ENCODE assay signal across 9 cellular contexts in the genomic region with DNA sequence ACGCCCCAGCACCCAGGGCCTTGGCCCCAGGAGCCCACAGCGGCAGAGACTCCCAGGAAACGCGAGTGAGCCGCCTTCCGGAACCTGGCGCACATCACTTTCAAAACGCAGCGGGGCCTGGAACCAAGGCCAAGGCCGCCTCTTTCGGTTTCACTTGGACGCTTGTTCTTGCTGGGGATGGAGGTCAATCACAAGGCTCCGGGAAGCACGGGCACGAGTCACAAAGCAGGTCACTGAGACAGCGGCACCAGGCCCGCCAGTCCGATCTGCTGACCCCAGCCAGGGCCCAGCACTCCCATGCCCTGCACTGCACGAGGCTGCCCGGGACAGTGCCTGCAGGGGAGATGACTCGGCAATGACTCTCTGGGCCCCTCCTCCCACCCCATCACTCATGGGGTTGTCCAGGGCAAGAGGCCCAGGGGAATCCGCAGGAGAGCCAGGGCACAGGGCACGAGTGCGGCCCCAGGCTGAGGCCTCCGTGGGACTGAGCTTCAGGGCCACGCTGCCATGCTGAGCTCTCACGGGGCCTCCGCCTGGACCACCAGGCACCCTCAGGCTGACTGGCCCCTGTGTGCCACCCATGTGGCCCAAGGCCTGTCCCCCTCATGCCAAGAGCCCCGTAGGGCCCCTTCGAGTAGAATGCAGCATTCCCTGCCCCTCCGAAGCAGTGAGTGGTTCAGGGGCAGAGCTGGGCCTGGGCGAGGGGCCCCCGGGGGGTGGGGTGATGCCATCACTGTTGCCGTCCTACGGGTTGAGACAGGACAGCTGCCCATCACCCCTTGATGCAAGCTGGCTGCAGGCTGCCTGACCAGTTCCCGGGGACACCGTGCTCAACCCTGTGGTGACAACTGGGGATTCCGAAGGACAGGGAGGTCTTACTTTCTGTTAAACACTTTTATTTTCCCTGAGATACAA. TPM values are rescaled to one million over a fixed set of nuclear protein-coding genes. Genes with fewer than 3 reads are reported as not detected.
DNase-seq lines count a peak whose midpoint lies in the region; ATAC-seq and TF ChIP-seq lines count a peak whose summit lies in the region.
"Had no signal": no experiment of that assay in that cellular context is flagged by ENCODE, and none has a peak within 500 bp of the region (broad histone marks: within the 10 kb centered on the region; RNA-seq: fewer than 3 reads in every experiment).

No MANE protein-coding gene starts in this region.

- peak overlapping the region in 2 of 7 donors; percentile 11 to 60 for H3K27ac Mint-ChIP-seq in CD14-positive monocyte

- H3K9ac ChIP-seq in fibroblast of lung (ENCODE audit: insufficient read depth, low read length): peak overlapping the region; percentile 65

- H3K79me2 ChIP-seq in fibroblast of lung (ENCODE audit: control insufficient read depth, insufficient read depth, low read length): peaks cover 91% of the 10 kb centered on the region

- H3K36me3 ChIP-seq in fibroblast of lung (ENCODE audit: control insufficient read depth, insufficient read depth, low read length): peaks cover 24% of the 10 kb centered on the region

- ATAC-seq in GM18511 (IDR thresholded peaks at IDR 0.05; ENCODE audit: unreplicated experiment) (no peak), GM21515 (IDR thresholded peaks at IDR 0.05; ENCODE audit: unreplicated experiment) (no peak)

- H3K36me3 Mint-ChIP-seq in CD14-positive monocyte: peaks cover 29 to 41% of the 10 kb centered on the region in 2 donors

- peaks cover 27% of the 10 kb centered on the region for H3K4me1 ChIP-seq in fibroblast of lung (ENCODE audit: control insufficient read depth, extremely low read depth, insufficient read depth, low read length)

- no peak for TF ChIP-seq CTCF in CD14-positive monocyte (IDR thresholded peaks at IDR 0.05)
- peak in 1 of 2 donors; percentile 5 for TF ChIP-seq CTCF in fibroblast of lung (conservative IDR thresholded peaks at IDR 0.05 in 1 of 2, IDR thresholded peaks at IDR 0.05 in 1 of 2; ENCODE audit: low read depth in 1 of 2, low read length in 2 of 2)

- no peaks in the 10 kb centered on the region for H3K9me3 ChIP-seq in fibroblast of lung (ENCODE audit: control insufficient read depth, insufficient read depth, low read depth, low read length)

- H3K27ac ChIP-seq in fibroblast of lung (ENCODE audit: insufficient read depth, low read length): peak overlapping the region; percentile 97

- H4K20me1 ChIP-seq in fibroblast of lung (ENCODE audit: control insufficient read depth, extremely low read depth, insufficient read depth, low read length): no peaks in the 10 kb centered on the region

- intact Hi-C loops in CD14-positive monocyte (cut with micrococcal nuclease) (no loop called here), posterior vena cava (cut with DNase I) (no loop called here)

- H3K27me3 ChIP-seq in fibroblast of lung (ENCODE audit: control insufficient read depth, insufficient read depth, low read length): no peaks in the 10 kb centered on the region

- H3K4me3 ChIP-seq in fibroblast of lung (replicated peaks in 1 of 4; ENCODE audit: control extremely low read depth in 1 of 4, insufficient read depth in 1 of 4, low read depth in 3 of 4, low read length in 4 of 4): peak overlapping the region; percentile 36 to 86 (median 60)

- no peaks in the 10 kb centered on the region for H3K27me3 Mint-ChIP-seq in CD14-positive monocyte (ENCODE audit: low read depth in 3 of 3)

- peaks cover 0 to 4% (median 0%) of the 10 kb centered on the region in 7 donors for H3K9me3 Mint-ChIP-seq in CD14-positive monocyte

- H3K4me3 Mint-ChIP-seq in CD14-positive monocyte: peak overlapping the region in 1 of 2 donors; percentile 16

- DNase-seq in CD14-positive monocyte (ENCODE audit: low spot score) (peak; percentile 66), RPMI8226 (peak; percentile 87), fibroblast of lung (ENCODE audit: low read depth in 2 of 2) (peak; percentile 75 to 86), posterior vena cava (ENCODE audit: low spot score) (peak; percentile 84), NCI-H1694 treated with DMSO at 0.1 percent for 48 hours (lab: John Stamatoyannopoulos, UW) (no peak), globus pallidus (ENCODE audit: low spot score) (no peak)
- DNase-seq: NCI-H146 had no signal

- peaks cover 42% of the 10 kb centered on the region for H3K4me1 Mint-ChIP-seq in CD14-positive monocyte

- H2AFZ ChIP-seq in fibroblast of lung (ENCODE audit: low read length): no peak overlapping the region

- peak overlapping the region; percentile 97 for H3K4me2 ChIP-seq in fibroblast of lung (ENCODE audit: extremely low read depth, insufficient read depth, low read length)

RNA-seq across cellular contexts. Expression of gene SBNO2, which starts 4.9 kb away (rescaled TPM):
- polyA plus RNA-seq in CD14-positive monocyte (1 to 10 TPM in 1 of 2 donors, under 1 TPM in 1; 0.71 to 2.6 TPM), fibroblast of lung (12.6 and 14.3 TPM in 2 replicates)
- total RNA-seq in fibroblast of lung (49.6 and 55.8 TPM in 2 replicates), posterior vena cava (10 to 100 TPM; 63.5 to 71.0 TPM)
- polyA plus RNA-seq in fibroblast of lung (2012): 33.0 and 34.3 TPM in 2 replicates
- 72.0 and 92.9 TPM in 2 replicates for polyA minus RNA-seq in fibroblast of lung (ENCODE audit: low replicate concordance)

RNA-seq across cellular contexts. Expression of gene STK11, which starts 36.4 kb away (rescaled TPM):
- polyA plus RNA-seq in CD14-positive monocyte (10 to 100 TPM in 1 of 2 donors, 1 to 10 TPM in 1; 6.2 to 15.4 TPM), fibroblast of lung (23.7 TPM in 2 replicates)
- total RNA-seq in fibroblast of lung (96.6 and 100 TPM in 2 replicates), posterior vena cava (10 to 100 TPM; 32.5 to 35.9 TPM)
- 32.9 and 34.7 TPM in 2 replicates for polyA plus RNA-seq in fibroblast of lung (2012)
- 24.9 and 42.8 TPM in 2 replicates for polyA minus RNA-seq in fibroblast of lung (ENCODE audit: low replicate concordance)

Comparison
In these comparisons a context has a peak if more than half of its experiments do, and no peak if none do; other contexts are left out.
1. DNase-seq: peak in CD14-positive monocyte (single experiment), RPMI8226 (single experiment), fibroblast of lung (2 of 2) and posterior vena cava (single experiment); none in NCI-H1694 treated with DMSO at 0.1 percent for 48 hours (single experiment) and globus pallidus (single experiment).